Comparison of ENCODE assay signal across 11 cellular contexts in the genomic region with DNA sequence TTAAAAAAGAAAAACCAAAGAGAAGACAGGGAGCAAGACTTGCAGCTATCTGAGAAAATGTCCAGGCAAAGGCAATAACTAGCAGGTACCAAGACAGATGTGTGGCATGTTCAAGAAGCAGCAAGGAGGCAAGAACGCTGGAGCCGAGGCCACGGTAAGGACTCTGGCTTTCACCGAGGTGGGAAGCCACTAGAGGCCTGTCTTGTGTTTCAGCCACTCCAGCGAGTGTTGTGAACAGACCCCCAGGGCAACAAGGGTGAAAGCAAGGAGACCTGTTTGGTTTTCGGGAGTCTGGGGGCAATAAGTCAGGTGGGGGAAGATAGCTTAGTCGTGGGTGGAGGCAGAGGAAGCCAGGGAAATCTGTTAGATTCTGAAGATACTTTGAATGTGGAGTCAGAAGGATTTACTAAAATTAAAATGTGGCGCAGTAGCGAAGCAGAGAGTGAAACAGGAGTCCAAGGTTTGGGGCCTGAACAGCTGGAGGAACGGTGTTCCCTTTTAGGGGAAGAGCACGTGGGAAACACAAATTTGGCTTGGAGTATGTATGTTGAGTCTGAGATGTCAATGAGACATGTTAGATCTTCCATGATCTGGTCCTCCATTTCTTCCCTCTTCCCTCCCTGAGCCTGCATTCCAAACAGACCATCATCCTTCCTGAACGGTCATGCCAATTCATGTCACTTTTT. TPM values are rescaled to one million over a fixed set of nuclear protein-coding genes. Genes with fewer than 3 reads are reported as not detected.
DNase-seq lines count a peak whose midpoint lies in the region; ATAC-seq and TF ChIP-seq lines count a peak whose summit lies in the region.
"Had no signal": no experiment of that assay in that cellular context is flagged by ENCODE, and none has a peak within 500 bp of the region (broad histone marks: within the 10 kb centered on the region; RNA-seq: fewer than 3 reads in every experiment).

No MANE protein-coding gene starts in this region.

- no peak for ATAC-seq in activated CD8-positive, alpha-beta T cell treated with anti-CD3 and anti-CD28 coated beads for 36 hours
- no peak for ATAC-seq in gastroesophageal sphincter
- ATAC-seq in stimulated activated naive B cell treated with anti-CD40 and anti-IgM and Interleukin-4, amounts not matched to agents 10 μg/mL and 1 μg/mL and 100 μg/mL, for 72 hours (replicated peaks), result no peak
- no peak for ATAC-seq in HG03571 (IDR thresholded peaks at IDR 0.05; ENCODE audit: unreplicated experiment)

- CTCF ChIA-PET in activated CD8-positive, alpha-beta T cell treated with anti-CD3 and anti-CD28 coated beads for 36 hours (lab: Charles Lee), result interaction anchor here (1.2 to 3.5 kb wide), 2 partner anchors 11 to 16 kb away, joined by 3 to 10 read pairs; no protein-coding TSS in a partner anchor

- H3K4me1 ChIP-seq in gastroesophageal sphincter, result peaks cover 7 to 88% (median 66%) of the 10 kb centered on the region in 3 donors

- peak overlapping the region; percentile 98 for H3K4me3 Mint-ChIP-seq in activated CD4-positive, alpha-beta T cell treated with anti-CD3 and anti-CD28 coated beads, Interleukin-2, amount 10 ng/mL, durations not matched to agents 24 days and 14 days
- H3K4me3 Mint-ChIP-seq in activated CD8-positive, alpha-beta T cell treated with anti-CD3 and anti-CD28 coated beads for 36 hours, result peak overlapping the region; percentile 97
- H3K4me3 Mint-ChIP-seq in stimulated activated naive B cell treated with anti-CD40 and anti-IgM and Interleukin-4, amounts not matched to agents 10 μg/mL and 1 μg/mL and 100 μg/mL, for 72 hours, result peak overlapping the region; percentile 34 to 57

- TF ChIP-seq CTCF in activated CD8-positive, alpha-beta T cell treated with anti-CD3 and anti-CD28 coated beads for 36 hours (IDR thresholded peaks at IDR 0.05), result no peak
- no peak for TF ChIP-seq CTCF in gastroesophageal sphincter (IDR thresholded peaks at IDR 0.05)

- H3K9me3 Mint-ChIP-seq in activated CD4-positive, alpha-beta T cell treated with anti-CD3 and anti-CD28 coated beads, Interleukin-2, amount 10 ng/mL, durations not matched to agents 24 days and 14 days, result no peaks in the 10 kb centered on the region
- no peaks in the 10 kb centered on the region for H3K9me3 Mint-ChIP-seq in activated CD8-positive, alpha-beta T cell treated with anti-CD3 and anti-CD28 coated beads for 36 hours
- H3K9me3 Mint-ChIP-seq in stimulated activated naive B cell treated with anti-CD40 and anti-IgM and Interleukin-4, amounts not matched to agents 10 μg/mL and 1 μg/mL and 100 μg/mL, for 72 hours, result no peaks in the 10 kb centered on the region

- H3K27ac Mint-ChIP-seq in activated CD4-positive, alpha-beta T cell treated with anti-CD3 and anti-CD28 coated beads, Interleukin-2, amount 10 ng/mL, durations not matched to agents 24 days and 14 days, result peak overlapping the region; percentile 14
- H3K27ac Mint-ChIP-seq in activated CD8-positive, alpha-beta T cell treated with anti-CD3 and anti-CD28 coated beads for 36 hours, result peak overlapping the region; percentile 93
- H3K27ac Mint-ChIP-seq in stimulated activated naive B cell treated with anti-CD40 and anti-IgM and Interleukin-4, amounts not matched to agents 10 μg/mL and 1 μg/mL and 100 μg/mL, for 72 hours, result peak overlapping the region; percentile 37

- no peaks in the 10 kb centered on the region for H3K27me3 Mint-ChIP-seq in activated CD4-positive, alpha-beta T cell treated with anti-CD3 and anti-CD28 coated beads, Interleukin-2, amount 10 ng/mL, durations not matched to agents 24 days and 14 days
- no peaks in the 10 kb centered on the region for H3K27me3 Mint-ChIP-seq in activated CD8-positive, alpha-beta T cell treated with anti-CD3 and anti-CD28 coated beads for 36 hours
- no peaks in the 10 kb centered on the region for H3K27me3 Mint-ChIP-seq in stimulated activated naive B cell treated with anti-CD40 and anti-IgM and Interleukin-4, amounts not matched to agents 10 μg/mL and 1 μg/mL and 100 μg/mL, for 72 hours

- H3K36me3 ChIP-seq in gastroesophageal sphincter, result peaks cover 0 to 49% of the 10 kb centered on the region in 2 donors

- WGBS in gastroesophageal sphincter (ENCODE audit: low coverage in 1 of 2), 2 donors, result 38 to 44% methylated on average over 6 to 11 of the region's 12 CpGs

- H3K4me1 Mint-ChIP-seq in activated CD4-positive, alpha-beta T cell treated with anti-CD3 and anti-CD28 coated beads, Interleukin-2, amount 10 ng/mL, durations not matched to agents 24 days and 14 days, result peaks cover 77% of the 10 kb centered on the region
- peaks cover 75% of the 10 kb centered on the region for H3K4me1 Mint-ChIP-seq in activated CD8-positive, alpha-beta T cell treated with anti-CD3 and anti-CD28 coated beads for 36 hours (ENCODE audit: low read depth)
- H3K4me1 Mint-ChIP-seq in stimulated activated naive B cell treated with anti-CD40 and anti-IgM and Interleukin-4, amounts not matched to agents 10 μg/mL and 1 μg/mL and 100 μg/mL, for 72 hours, result peaks cover 59 to 85% of the 10 kb centered on the region in 2 donors

- peaks cover 71% of the 10 kb centered on the region for H3K36me3 Mint-ChIP-seq in activated CD4-positive, alpha-beta T cell treated with anti-CD3 and anti-CD28 coated beads, Interleukin-2, amount 10 ng/mL, durations not matched to agents 24 days and 14 days (ENCODE audit: low read depth)
- peaks cover 76% of the 10 kb centered on the region for H3K36me3 Mint-ChIP-seq in activated CD8-positive, alpha-beta T cell treated with anti-CD3 and anti-CD28 coated beads for 36 hours (ENCODE audit: low read depth)
- H3K36me3 Mint-ChIP-seq in stimulated activated naive B cell treated with anti-CD40 and anti-IgM and Interleukin-4, amounts not matched to agents 10 μg/mL and 1 μg/mL and 100 μg/mL, for 72 hours, result peaks cover 59 to 68% of the 10 kb centered on the region in 2 donors

- POLR2A ChIA-PET in activated CD8-positive, alpha-beta T cell treated with anti-CD3 and anti-CD28 coated beads for 36 hours (lab: Charles Lee), result interaction anchor here (0.8 to 24.9 kb wide), 3 partner anchors 9 to 64 kb away, joined by 3 to 403 read pairs (median 18); no protein-coding TSS in a partner anchor

- intact Hi-C loops in activated CD4-positive, alpha-beta T cell treated with anti-CD3 and anti-CD28 coated beads, Interleukin-2, amount 10 ng/mL, durations not matched to agents 24 days and 14 days (cut with micrococcal nuclease), result no loop called here
- intact Hi-C loops in activated CD8-positive, alpha-beta T cell treated with anti-CD3 and anti-CD28 coated beads for 36 hours (cut with micrococcal nuclease), result no loop called here

- peak overlapping the region; percentile 19 to 99 (median 98) for H3K27ac ChIP-seq in gastroesophageal sphincter

- no peak for TF ChIP-seq EP300 in gastroesophageal sphincter (IDR thresholded peaks at IDR 0.05)

- no peak for TF ChIP-seq POLR2A in gastroesophageal sphincter (IDR thresholded peaks at IDR 0.05)

- peak; percentile 53 for DNase-seq in activated CD4-positive, alpha-beta T cell treated with anti-CD3 and anti-CD28 coated beads, Interleukin-2, amount 10 ng/mL, durations not matched to agents 24 days and 14 days
- no peak for DNase-seq in activated CD4-positive, alpha-beta T cell treated with anti-CD3 and anti-CD28 coated beads, Interleukin-2, amount 50 U/mL, for 1 hour
- no peak for DNase-seq in activated CD8-positive, alpha-beta T cell treated with anti-CD3 and anti-CD28 coated beads for 36 hours
- no peak for DNase-seq in stimulated activated naive B cell treated with anti-CD40 and anti-IgM and Interleukin-4, amounts not matched to agents 10 μg/mL and 1 μg/mL and 100 μg/mL, for 72 hours
- no peak for DNase-seq in stimulated activated CD4-positive, alpha-beta T cell treated with anti-CD3 and anti-CD28 coated beads, Interleukin-12 subunit alpha, Interleukin-12 subunit beta, amount 100 ng/mL, for 4 hours
- DNase-seq in GOT3 (lab: John Stamatoyannopoulos, UW), result no peak
- DNase-seq: activated effector memory CD4-positive, alpha-beta T cell treated with anti-CD3 and anti-CD28 coated beads, Interleukin-2, amount 50 U/mL, for 16 hours; dermis blood vessel endothelial cell; stimulated activated CD4-positive, alpha-beta T cell treated with anti-CD3 and anti-CD28 coated beads, Interleukin-1b, Interleukin-23, amount 100 ng/mL, for 48 hours had no signal

- H3K9me3 ChIP-seq in gastroesophageal sphincter, result no peaks in the 10 kb centered on the region

- no peaks in the 10 kb centered on the region for H3K27me3 ChIP-seq in gastroesophageal sphincter

- H3K4me3 ChIP-seq in gastroesophageal sphincter, result peak overlapping the region in 1 of 2 donors; percentile 93

RNA-seq across cellular contexts. Expression of a gene that starts 3.1 kb away (rescaled TPM):
- 369 and 376 TPM in 2 replicates for total RNA-seq in activated CD4-positive, alpha-beta T cell treated with anti-CD3 and anti-CD28 coated beads, Interleukin-2, amount 10 ng/mL, durations not matched to agents 24 days and 14 days
- 100 to 1,000 TPM; 390 to 393 TPM for total RNA-seq in activated CD8-positive, alpha-beta T cell treated with anti-CD3 and anti-CD28 coated beads for 36 hours
- total RNA-seq in gastroesophageal sphincter, result 100 to 1,000 TPM; 353 to 530 (median 419) TPM

Comparison
In these comparisons a context has a peak if more than half of its experiments do, and no peak if none do; other contexts are left out.
1. H3K27ac Mint-ChIP-seq: peak in every context shown above with its lines; median percentile 93 in activated CD8-positive, alpha-beta T cell treated with anti-CD3 and anti-CD28 coated beads for 36 hours; 37 in stimulated activated naive B cell treated with anti-CD40 and anti-IgM and Interleukin-4, amounts not matched to agents 10 μg/mL and 1 μg/mL and 100 μg/mL, for 72 hours; 14 in activated CD4-positive, alpha-beta T cell treated with anti-CD3 and anti-CD28 coated beads, Interleukin-2, amount 10 ng/mL, durations not matched to agents 24 days and 14 days.
2. H3K4me3 Mint-ChIP-seq: peak in every context shown above with its lines; median percentile 98 in activated CD4-positive, alpha-beta T cell treated with anti-CD3 and anti-CD28 coated beads, Interleukin-2, amount 10 ng/mL, durations not matched to agents 24 days and 14 days; 97 in activated CD8-positive, alpha-beta T cell treated with anti-CD3 and anti-CD28 coated beads for 36 hours; 46 in stimulated activated naive B cell treated with anti-CD40 and anti-IgM and Interleukin-4, amounts not matched to agents 10 μg/mL and 1 μg/mL and 100 μg/mL, for 72 hours.